ENCODE assay signal across 8 cellular contexts in genomic region chr1:224644553-224645154, GRCh38. TPM values are rescaled to one million over a fixed set of nuclear protein-coding genes. Genes with fewer than 3 reads are reported as not detected.
DNase-seq lines count a peak whose midpoint lies in the region; ATAC-seq and TF ChIP-seq lines count a peak whose summit lies in the region.

No MANE protein-coding gene starts in this region.

- H3K9me3 ChIP-seq in RWPE2 (ENCODE audit: severe bottlenecking) (no peaks in the 10 kb centered on the region), prostate gland (no peaks in the 10 kb centered on the region)

- H3K27me3 ChIP-seq in RWPE2 (ENCODE audit: insufficient read depth, poor library complexity, severe bottlenecking) (no peaks in the 10 kb centered on the region), prostate gland (replicated peaks; ENCODE audit: insufficient read depth) (no peaks in the 10 kb centered on the region)

- 48% methylated on average over 5 of the region's 5 CpGs for WGBS in prostate gland

- H3K4me3 ChIP-seq in RWPE2 (ENCODE audit: severe bottlenecking) (no peak overlapping the region), prostate gland (no peak overlapping the region)

- ATAC-seq in GM19395 (IDR thresholded peaks at IDR 0.05; ENCODE audit: unreplicated experiment) (peak; percentile 81), RWPE2 (ENCODE audit: low read depth) (peak; percentile 54; the same call in 2 of the 3 replicates)

- TF ChIP-seq CTCF in RWPE2 (IDR thresholded peaks at IDR 0.05; ENCODE audit: poor library complexity, severe bottlenecking) (peak; percentile 66), prostate gland (IDR thresholded peaks at IDR 0.05) (peak; percentile 71 to 80 (median 76))

- TF ChIP-seq POLR2A in prostate gland (IDR thresholded peaks at IDR 0.05), result no peak

- H3K36me3 ChIP-seq in RWPE2 (ENCODE audit: low read depth) (no peaks in the 10 kb centered on the region), prostate gland (no peaks in the 10 kb centered on the region)

- intact Hi-C loops in prostate gland (cut with DNase I), result loop anchor here (5.0 to 10.0 kb wide), 2 partner anchors 130 to 278 kb away; no protein-coding TSS in a partner anchor

- H3K27ac ChIP-seq in RWPE2 (ENCODE audit: poor library complexity, severe bottlenecking), result no peak overlapping the region
- H3K27ac ChIP-seq in prostate gland, result no peak overlapping the region

- H3K4me1 ChIP-seq in RWPE2 (ENCODE audit: insufficient read depth, poor library complexity, severe bottlenecking) (no peaks in the 10 kb centered on the region), prostate gland (replicated peaks) (no peaks in the 10 kb centered on the region)

- peak; percentile 81 for DNase-seq in COLO829 (ENCODE audit: low spot score)
- peak; percentile 47 for DNase-seq in HT1080 (ENCODE audit: low read depth)
- no peak for DNase-seq in RWPE2 (ENCODE audit: low spot score)
- DNase-seq in activated T-helper 1 cell treated with anti-CD3 and anti-CD28 coated beads, Interleukin-2, amount 50 U/mL, for 16 hours (ENCODE audit: low read depth in 1 of 2, low spot score in 1 of 2), result peak; percentile 20 to 32
- peak; percentile 56 for DNase-seq in germinal center (ENCODE audit: low spot score)
- peak; percentile 17 for DNase-seq in prostate gland (ENCODE audit: low spot score)
- no peak for DNase-seq in mesenteric fat pad (ENCODE audit: low spot score)

RNA-seq across cellular contexts. Expression of gene CNIH3, which starts 28.5 kb away (rescaled TPM):
- total RNA-seq in HT1080 (2014; rRNA removed; shearing (Covaris generic)), result 24.8 and 29.1 TPM in 2 replicates
- 23.2 and 23.9 TPM in 2 replicates for polyA plus RNA-seq in HT1080 (2015; cell fraction: cytosol; rRNA removed)
- 27.9 and 28.0 TPM in 2 replicates for polyA plus RNA-seq in HT1080 (2015; cell fraction: nucleus; rRNA removed)
- total RNA-seq in prostate gland (1 to 10 TPM in 1 of 2 donors, under 1 TPM in 1; 0.36 to 7.2 TPM), mesenteric fat pad (3.0 TPM)

Comparison
In these comparisons a context has a peak if more than half of its experiments do, and no peak if none do; other contexts are left out.
1. DNase-seq: peak in COLO829 (single experiment), HT1080 (single experiment), activated T-helper 1 cell treated with anti-CD3 and anti-CD28 coated beads, Interleukin-2, amount 50 U/mL, for 16 hours (2 of 2), germinal center (single experiment) and prostate gland (single experiment); none in RWPE2 (single experiment) and mesenteric fat pad (single experiment).